Comparison of ENCODE assay signal across 17 cellular contexts in the genomic region with DNA sequence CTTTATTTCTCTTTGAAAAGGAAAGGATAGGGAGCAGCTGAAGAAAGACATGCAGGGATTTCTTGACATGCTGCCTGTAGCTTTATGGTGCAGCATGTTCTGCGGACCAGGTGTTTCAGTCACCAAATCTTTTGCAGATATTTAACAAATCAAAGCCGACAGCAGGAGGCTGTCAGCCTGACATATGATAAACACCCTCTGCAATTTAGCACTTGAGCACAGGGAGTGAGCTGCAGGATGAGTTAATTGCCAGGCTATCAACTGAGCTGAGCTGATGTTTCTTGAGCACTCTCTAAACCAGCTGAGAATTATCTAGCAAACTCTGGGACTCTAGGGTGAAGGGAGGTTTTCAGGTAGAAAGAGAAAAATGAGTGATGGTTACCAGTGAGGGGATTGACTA.
DNase-seq lines count a peak whose midpoint lies in the region; ATAC-seq and TF ChIP-seq lines count a peak whose summit lies in the region.
"Had no signal": no experiment of that assay in that cellular context is flagged by ENCODE, and none has a peak within 500 bp of the region (broad histone marks: within the 10 kb centered on the region; RNA-seq: fewer than 3 reads in every experiment).

No MANE protein-coding gene starts in this region.

- H3K27ac Mint-ChIP-seq in GM23338 (no peak overlapping the region), H9 (no peak overlapping the region)
- H3K27ac Mint-ChIP-seq: CD4-positive, alpha-beta T cell had no signal

- no peak overlapping the region for H4K91ac ChIP-seq in H9 (ENCODE audit: insufficient read length, low read depth, low read length)

- H3K79me1 ChIP-seq in H9 (ENCODE audit: insufficient read depth, low read depth, low read length, poor library complexity, severe bottlenecking), result no peaks in the 10 kb centered on the region

- H3K27ac ChIP-seq in GM23338 (ENCODE audit: low read depth) (no peak overlapping the region), H9 (ENCODE audit: insufficient read length, low read depth, low read length) (no peak overlapping the region)
- H3K27ac ChIP-seq: HL-60, RWPE1, SJCRH30 had no signal

- no peaks in the 10 kb centered on the region for H3K27me3 ChIP-seq in GM23338 (ENCODE audit: insufficient read depth)
- H3K27me3 ChIP-seq in H9 (ENCODE audit: insufficient read depth, low read length), result no peaks in the 10 kb centered on the region
- H3K27me3 ChIP-seq: SJCRH30 had no signal

- H2BK20ac ChIP-seq in H9 (ENCODE audit: low read depth, low read length, poor library complexity, severe bottlenecking), result no peak overlapping the region

- H3K4me3 Mint-ChIP-seq in GM23338 (no peak overlapping the region), H9 (no peak overlapping the region)
- H3K4me3 Mint-ChIP-seq: CD4-positive, alpha-beta T cell had no signal

- no peak overlapping the region for H3K4me2 ChIP-seq in GM23338
- H3K4me2 ChIP-seq in H9 (ENCODE audit: insufficient read depth, insufficient read length, low read length), result no peak overlapping the region

- no peaks in the 10 kb centered on the region for H4K20me1 ChIP-seq in GM23338 (replicated peaks; ENCODE audit: insufficient read depth)
- no peaks in the 10 kb centered on the region for H4K20me1 ChIP-seq in H9 (ENCODE audit: control insufficient read depth, insufficient read depth, insufficient read length)

- no peak overlapping the region for H4K8ac ChIP-seq in H9 (replicated peaks; ENCODE audit: insufficient read length, low read depth, low read length)

- H2BK120ac ChIP-seq in H9 (ENCODE audit: low read depth, low read length, poor library complexity, severe bottlenecking), result no peak overlapping the region

- ATAC-seq in GM23338, result peak; percentile 44; the same call in 2 of the 3 replicates
- no peak for ATAC-seq in mucosa of descending colon
- no peak for ATAC-seq in GM21737 (IDR thresholded peaks at IDR 0.05; ENCODE audit: unreplicated experiment)
- no peak for ATAC-seq in activated CD4-positive, CD25-positive, alpha-beta regulatory T cell treated with anti-CD3 and anti-CD28 coated beads, Interleukin-2, amount 50 U/mL, for 24 hours
- ATAC-seq: K562 had no signal

- no peak overlapping the region for H2BK5ac ChIP-seq in H9 (ENCODE audit: insufficient read length, low read length)

- peaks cover 3% of the 10 kb centered on the region; the same call in 1 of the 3 replicates for H3K36me3 Mint-ChIP-seq in GM23338 (ENCODE audit: low read depth)
- H3K36me3 Mint-ChIP-seq in H9 (ENCODE audit: insufficient read depth in 1 of 3, low read depth in 3 of 3), result no peaks in the 10 kb centered on the region

- peaks cover 10% of the 10 kb centered on the region for H3K4me1 ChIP-seq in GM23338 (ENCODE audit: insufficient read depth)
- no peaks in the 10 kb centered on the region for H3K4me1 ChIP-seq in H9 (ENCODE audit: insufficient read depth, low read length)
- H3K4me1 ChIP-seq in mucosa of descending colon (ENCODE audit: low read depth), result no peaks in the 10 kb centered on the region
- H3K4me1 ChIP-seq: SJCRH30 had no signal

- H3K79me2 ChIP-seq in GM23338 (replicated peaks; ENCODE audit: insufficient read depth) (no peaks in the 10 kb centered on the region), H9 (ENCODE audit: insufficient read depth, low read length) (no peaks in the 10 kb centered on the region)

- peaks cover 2% of the 10 kb centered on the region for H3K27me3 Mint-ChIP-seq in GM23338 (ENCODE audit: insufficient read depth, low read depth, poor library complexity)
- H3K27me3 Mint-ChIP-seq in H9 (ENCODE audit: low read depth), result no peaks in the 10 kb centered on the region

- no peaks in the 10 kb centered on the region for H3F3A ChIP-seq in GM23338 (replicated peaks; ENCODE audit: low read depth)

- H3T11ph ChIP-seq in H9 (ENCODE audit: low read length), result no peak overlapping the region

- H3K4ac ChIP-seq in H9 (ENCODE audit: low read depth, low read length), result no peak overlapping the region

- no peak overlapping the region for H3K9ac ChIP-seq in H9 (ENCODE audit: extremely low read depth, insufficient read length, low read length)

- H3K18ac ChIP-seq in H9 (ENCODE audit: insufficient read length, low read depth, low read length), result no peak overlapping the region

- no peak overlapping the region for H2BK12ac ChIP-seq in H9 (ENCODE audit: insufficient read length, low read depth, low read length)

- H3K9me2 ChIP-seq in GM23338 (ENCODE audit: insufficient read depth), result no peaks in the 10 kb centered on the region

- no peaks in the 10 kb centered on the region for H3K23me2 ChIP-seq in H9 (ENCODE audit: insufficient read length, low read depth, low read length, poor library complexity, severe bottlenecking)

- H3K14ac ChIP-seq in H9 (ENCODE audit: insufficient read depth, low read length), result no peak overlapping the region

- peaks cover 4% of the 10 kb centered on the region; the same call in 1 of the 3 replicates for H3K9me3 Mint-ChIP-seq in GM23338
- no peaks in the 10 kb centered on the region for H3K9me3 Mint-ChIP-seq in H9

- no peak overlapping the region for H2AK5ac ChIP-seq in H9 (ENCODE audit: insufficient read length, low read length)

- no peak for TF ChIP-seq CTCF in GM23338 (conservative IDR thresholded peaks at IDR 0.05; ENCODE audit: low read depth in 2 of 2)
- TF ChIP-seq CTCF in H9 (conservative IDR thresholded peaks at IDR 0.05), result no peak
- no peak for TF ChIP-seq CTCF in mucosa of descending colon (IDR thresholded peaks at IDR 0.05)

- H3K9me3 ChIP-seq in H9 (ENCODE audit: control insufficient read depth, low read depth, low read length) (no peaks in the 10 kb centered on the region), mucosa of descending colon (no peaks in the 10 kb centered on the region)
- H3K9me3 ChIP-seq: SJCRH30 had no signal

- H2AFZ ChIP-seq in GM23338, result peak overlapping the region; percentile 72
- H2AFZ ChIP-seq in H9 (ENCODE audit: low read length), result no peak overlapping the region

- H3K36me3 ChIP-seq in GM23338 (ENCODE audit: insufficient read depth), result no peaks in the 10 kb centered on the region
- H3K36me3 ChIP-seq in mucosa of descending colon (ENCODE audit: low read depth), result no peaks in the 10 kb centered on the region
- H3K36me3 ChIP-seq: SJCRH30 had no signal

- intact Hi-C loops in mucosa of descending colon (cut with DNase I, micrococcal nuclease), result no loop called here

- no peak overlapping the region for H2BK15ac ChIP-seq in H9 (ENCODE audit: low read depth, low read length)

- no CpG with 5 or more reads among the region's 2 CpGs for WGBS in H9 (ENCODE audit: extremely low coverage, insufficient read length, low lambda C conversion rate)

- H4K5ac ChIP-seq in H9 (ENCODE audit: insufficient read length, low read depth, low read length), result no peak overlapping the region

- peak; percentile 4 for DNase-seq in GM23338 (ENCODE audit: low spot score)
- DNase-seq in NCI-H1694 treated with DMSO at 0.1 percent for 48 hours (lab: John Stamatoyannopoulos, UW), result peak; percentile 59
- peak; percentile 76 for DNase-seq in NCI-H82 (lab: John Stamatoyannopoulos, UW)
- peak; percentile 12 for DNase-seq in iPS-NIHi7 (ENCODE audit: extremely low spot score)
- DNase-seq in H9, result no peak
- no peak for DNase-seq in mucosa of descending colon
- DNase-seq: AML-193; CD4-positive, alpha-beta T cell; NCI-H1048; NCI-H2081 treated with DMSO at 0.1 percent for 48 hours; NK-92 treated with Interleukin-12 subunit alpha and Interleukin-12 subunit beta, amount 100 ng/mL, for 24 hours; SJCRH30 had no signal

- peaks cover 7% of the 10 kb centered on the region; the same call in 2 of the 3 replicates for H3K4me1 Mint-ChIP-seq in GM23338
- peaks cover 9 to 10% of the 10 kb centered on the region in 2 experiments; a peak in 3 of 4 replicates for H3K4me1 Mint-ChIP-seq in H9

- H3K23ac ChIP-seq in H9 (ENCODE audit: insufficient read length, low read depth, low read length), result no peak overlapping the region

- no peak overlapping the region for H3K56ac ChIP-seq in H9 (ENCODE audit: insufficient read length, low read depth, low read length)

- H3K4me3 ChIP-seq in GM23338 (no peak overlapping the region), mucosa of descending colon (no peak overlapping the region)
- H3K4me3 ChIP-seq: K562, SJCRH30 had no signal

TF ChIP-seq in GM23338, 12 proteins besides CTCF, POLR2A, EP300 and RAD21:
- TF ChIP-seq JUNB (IDR thresholded peaks at IDR 0.05; ENCODE audit: unreplicated experiment) (no peak), POLR2AphosphoS5 (IDR thresholded peaks at IDR 0.05; ENCODE audit: low read depth) (no peak), ZNF331 (CRISPR knock-in tag; IDR thresholded peaks at IDR 0.05; ENCODE audit: low read depth) (no peak), STAT1 (IDR thresholded peaks at IDR 0.05; ENCODE audit: unreplicated experiment) (no peak)
TF ChIP-seq in GM23338: peak in this region for 0.

Comparison
In these comparisons a context has a peak if more than half of its experiments do, and no peak if none do; other contexts are left out.
1. DNase-seq: peak in GM23338 (single experiment), NCI-H1694 treated with DMSO at 0.1 percent for 48 hours (single experiment), NCI-H82 (single experiment) and iPS-NIHi7 (single experiment); none in H9 (single experiment) and mucosa of descending colon (0 of 3).